8 cellular contexts compared by ENCODE assay signal in the genomic region with DNA sequence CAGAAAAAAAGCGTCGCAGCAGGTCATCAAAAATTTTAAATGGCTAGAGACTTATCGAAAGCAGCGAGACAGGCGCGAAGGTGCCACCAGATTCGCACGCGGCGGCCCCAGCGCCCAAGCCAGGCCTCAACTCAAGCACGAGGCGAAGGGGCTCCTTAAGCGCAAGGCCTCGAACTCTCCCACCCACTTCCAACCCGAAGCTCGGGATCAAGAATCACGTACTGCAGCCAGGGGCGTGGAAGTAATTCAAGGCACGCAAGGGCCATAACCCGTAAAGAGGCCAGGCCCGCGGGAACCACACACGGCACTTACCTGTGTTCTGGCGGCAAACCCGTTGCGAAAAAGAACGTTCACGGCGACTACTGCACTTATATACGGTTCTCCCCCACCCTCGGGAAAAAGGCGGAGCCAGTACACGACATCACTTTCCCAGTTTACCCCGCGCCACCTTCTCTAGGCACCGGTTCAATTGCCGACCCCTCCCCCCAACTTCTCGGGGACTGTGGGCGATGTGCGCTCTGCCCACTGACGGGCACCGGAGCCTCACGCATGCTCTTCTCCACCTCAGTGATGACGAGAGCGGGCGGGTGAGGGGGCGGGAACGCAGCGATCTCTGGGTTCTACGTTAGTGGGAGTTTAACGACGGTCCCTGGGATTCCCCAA. TPM values are rescaled to one million over a fixed set of nuclear protein-coding genes. Genes with fewer than 3 reads are reported as not detected.
DNase-seq lines count a peak whose midpoint lies in the region; ATAC-seq and TF ChIP-seq lines count a peak whose summit lies in the region.

EEF1A1 (minus strand) TSS at position 345 of the 663 bp plus-strand sequence. CDS start 1,006 bp downstream, outside the sequence.

- TF ChIP-seq CTCF in CD8-positive, alpha-beta T cell (IDR thresholded peaks at IDR 0.05): no peak

- H3K27me3 ChIP-seq in CD8-positive, alpha-beta T cell (ENCODE audit: insufficient read depth, low read length): no peaks in the 10 kb centered on the region
- no peaks in the 10 kb centered on the region for H3K27me3 ChIP-seq in effector memory CD4-positive, alpha-beta T cell (replicated peaks; ENCODE audit: control insufficient read depth, insufficient read depth, low read length, poor library complexity, severe bottlenecking)

- peaks cover 35% of the 10 kb centered on the region for H3K36me3 ChIP-seq in CD8-positive, alpha-beta T cell (ENCODE audit: insufficient read depth, low read length)
- peaks cover 42% of the 10 kb centered on the region for H3K36me3 ChIP-seq in effector memory CD4-positive, alpha-beta T cell (ENCODE audit: control insufficient read depth, insufficient read depth, low read length)

- H3K27me3 Mint-ChIP-seq in CD8-positive, alpha-beta T cell (ENCODE audit: low read depth): no peaks in the 10 kb centered on the region

- H3K4me3 Mint-ChIP-seq in CD8-positive, alpha-beta T cell: peak within 1 kb of the TSS; percentile 92

- H3K27ac ChIP-seq in CD8-positive, alpha-beta T cell (ENCODE audit: low read depth, low read length): peak within 1 kb of the TSS; percentile 97
- peak within 1 kb of the TSS; percentile 98 for H3K27ac ChIP-seq in effector memory CD4-positive, alpha-beta T cell (ENCODE audit: insufficient read depth, low read length, poor library complexity, severe bottlenecking)

- peaks cover 55% of the 10 kb centered on the region for H3K36me3 Mint-ChIP-seq in CD8-positive, alpha-beta T cell

- peak; percentile 98 to 100 (median 99) for DNase-seq in CD8-positive, alpha-beta T cell
- DNase-seq in HS-5 (ENCODE audit: low read depth) (peak; percentile 98), medulla oblongata (ENCODE audit: extremely low spot score) (peak; percentile 100)
- peak; percentile 99 for DNase-seq in NK-92 treated with Interleukin-12 subunit alpha and Interleukin-12 subunit beta, amount 100 ng/mL, for 24 hours (lab: John Stamatoyannopoulos, UW)
- DNase-seq in effector memory CD4-positive, alpha-beta T cell: peak; percentile 99
- peak; percentile 99 for DNase-seq in stimulated activated CD8-positive, alpha-beta memory T cell treated with anti-CD3 and anti-CD28 coated beads, Interleukin-12 subunit alpha, Interleukin-12 subunit beta, amount 100 ng/mL, for 1 hour (ENCODE audit: low read depth)

- peak within 1 kb of the TSS; percentile 99 for H3K4me3 ChIP-seq in CD8-positive, alpha-beta T cell (ENCODE audit: low read depth, low read length)
- H3K4me3 ChIP-seq in effector memory CD4-positive, alpha-beta T cell (ENCODE audit: insufficient read depth, low read depth, low read length, poor library complexity, severe bottlenecking): peak within 1 kb of the TSS; percentile 87

- ATAC-seq in CD8-positive, alpha-beta T cell: peak; percentile 82
- ATAC-seq in GM19467 (IDR thresholded peaks at IDR 0.05; ENCODE audit: unreplicated experiment): peak; percentile 61

- no peaks in the 10 kb centered on the region for H3K9me3 ChIP-seq in CD8-positive, alpha-beta T cell (ENCODE audit: low read length)
- H3K9me3 ChIP-seq in effector memory CD4-positive, alpha-beta T cell (ENCODE audit: control insufficient read depth, low read length): no peaks in the 10 kb centered on the region

- H3K9me3 Mint-ChIP-seq in CD8-positive, alpha-beta T cell: no peaks in the 10 kb centered on the region

- peak within 1 kb of the TSS; percentile 97 for H3K27ac Mint-ChIP-seq in CD8-positive, alpha-beta T cell

- H3K4me1 ChIP-seq in CD8-positive, alpha-beta T cell (ENCODE audit: insufficient read depth, low read length): peaks cover 49% of the 10 kb centered on the region
- H3K4me1 ChIP-seq in effector memory CD4-positive, alpha-beta T cell (ENCODE audit: control insufficient read depth, insufficient read depth, low read length, poor library complexity, severe bottlenecking): peaks cover 17% of the 10 kb centered on the region

- POLR2A ChIA-PET in CD8-positive, alpha-beta T cell (lab: Charles Lee): interaction anchor here (0.6 to 10.2 kb wide), 24 partner anchors 9 to 1764 kb away, joined by 3 to 112 read pairs (median 6); partner anchors contain the start of genes CGAS, MTO1, SLC17A5 and TMEM30A
- POLR2A ChIA-PET in activated CD8-positive, alpha-beta memory T cell treated with anti-CD3 and anti-CD28 coated beads for 36 hours (lab: Charles Lee): interaction anchor here (1.0 to 5.4 kb wide), 13 partner anchors 9 to 132 kb away, joined by 3 to 52 read pairs (median 5); partner anchors contain the start of genes CGAS, MTO1 and SLC17A5

- CTCF ChIA-PET in CD8-positive, alpha-beta T cell (lab: Charles Lee): interaction anchor here (0.7 to 13.3 kb wide), 5 partner anchors 12 to 132 kb away, joined by 3 to 288 read pairs (median 3); partner anchors contain the start of gene SLC17A5
- CTCF ChIA-PET in activated CD8-positive, alpha-beta memory T cell treated with anti-CD3 and anti-CD28 coated beads for 36 hours (lab: Charles Lee): interaction anchor here (1.0 to 1.6 kb wide), 4 partner anchors 60 to 133 kb away, joined by 3 to 7 read pairs (median 4); partner anchors contain the start of gene SLC17A5

- intact Hi-C loops in CD8-positive, alpha-beta T cell (cut with DNase I, micrococcal nuclease): loop anchor here (1.0 to 10.0 kb wide), 6 partner anchors 64 to 1724 kb away; partner anchors contain the start of genes COX7A2 (in 2 of the 2), KCNQ5 (in 1 of the 2) and SLC17A5 (in 1 of the 2)

- peaks cover 62% of the 10 kb centered on the region for H3K4me1 Mint-ChIP-seq in CD8-positive, alpha-beta T cell (ENCODE audit: low read depth)

RNA-seq across cellular contexts. Expression of gene EEF1A1, which starts in this region (rescaled TPM):
- over 10,000 TPM; 16,418 to 17,118 TPM for total RNA-seq in CD8-positive, alpha-beta T cell
- total RNA-seq in activated CD8-positive, alpha-beta memory T cell treated with anti-CD3 and anti-CD28 coated beads for 36 hours: 1,000 to 10,000 TPM; 7,755 to 7,846 TPM

Comparison
In these comparisons a context has a peak if more than half of its experiments do, and no peak if none do; other contexts are left out.
1. Peak in every context shown above with its lines: DNase-seq, ATAC-seq, H3K4me3 ChIP-seq and H3K27ac ChIP-seq.